32 cellular contexts compared by ENCODE assay signal in genomic region chr2:152472524-152472923, GRCh38.
DNase-seq lines count a peak whose midpoint lies in the region; ATAC-seq, FAIRE-seq and TF ChIP-seq lines count a peak whose summit lies in the region.
"Had no signal": no experiment of that assay in that cellular context is flagged by ENCODE, and none has a peak within 500 bp of the region (broad histone marks: within the 10 kb centered on the region; RNA-seq: fewer than 3 reads in every experiment).

No MANE protein-coding gene starts in this region.

- H2AFZ ChIP-seq in HepG2 (ENCODE audit: low read length) = no peak overlapping the region

- H3K27me3 ChIP-seq in HepG2 (ENCODE audit: control insufficient read depth in 1 of 2, insufficient read depth in 2 of 2, low read length in 2 of 2) (no peaks in the 10 kb centered on the region), suprapubic skin (no peaks in the 10 kb centered on the region)
- no peaks in the 10 kb centered on the region for H3K27me3 ChIP-seq in CD8-positive, alpha-beta memory T cell (ENCODE audit: insufficient read depth, low read length, poor library complexity, severe bottlenecking)
- H3K27me3 ChIP-seq: breast epithelium, right lobe of liver, upper lobe of left lung had no signal

- H3K27ac Mint-ChIP-seq in activated T-helper 17 cell treated with anti-CD3 and anti-CD28 coated beads, Interleukin-2, amount 50 U/mL, for 72 hours = no peak overlapping the region
- H3K27ac Mint-ChIP-seq in CD8-positive, alpha-beta memory T cell = no peak overlapping the region
- H3K27ac Mint-ChIP-seq: activated CD4-positive, alpha-beta memory T cell treated with anti-CD3 and anti-CD28 coated beads, Interleukin-2, amount 10 ng/mL, durations not matched to agents 7 days and 5 days; activated T-helper 1 cell treated with anti-CD3 and anti-CD28 coated beads, Interleukin-12 subunit alpha, Interleukin-12 subunit beta, Interleukin-2, Interleukin-4 antibody, amounts not matched to agents 30 ng/mL and 10 ng/mL and 1 ng/mL, durations not matched to agents 14 hours and 24 hours and 36 hours; effector memory CD8-positive, alpha-beta T cell; mesothelial cell of epicardium; naive B cell; progenitor cell of endocrine pancreas; T-helper 17 cell had no signal

- H3K36me3 Mint-ChIP-seq in activated T-helper 17 cell treated with anti-CD3 and anti-CD28 coated beads, Interleukin-2, amount 50 U/mL, for 72 hours (ENCODE audit: low read depth) = no peaks in the 10 kb centered on the region
- no peaks in the 10 kb centered on the region for H3K36me3 Mint-ChIP-seq in CD8-positive, alpha-beta memory T cell
- H3K36me3 Mint-ChIP-seq: mesothelial cell of epicardium, naive B cell had no signal

- TF ChIP-seq RAD21 in HepG2 (CRISPR knock-in tag; IDR thresholded peaks at IDR 0.05) = no peak

- peak; percentile 63 for FAIRE-seq in HepG2 (lab: Jason Lieb, UNC)
- FAIRE-seq: colon, G401.6, islet of Langerhans had no signal

- H3K36me3 ChIP-seq in HEK293 (ENCODE audit: control insufficient read depth in 2 of 2, insufficient read depth in 1 of 2, low read length in 2 of 2) (no peaks in the 10 kb centered on the region), HepG2 (replicated peaks in 1 of 2; ENCODE audit: control insufficient read depth in 1 of 2, insufficient read depth in 2 of 2, low read length in 2 of 2) (no peaks in the 10 kb centered on the region), suprapubic skin (no peaks in the 10 kb centered on the region)
- H3K36me3 ChIP-seq in CD8-positive, alpha-beta memory T cell (ENCODE audit: insufficient read depth, low read length) = no peaks in the 10 kb centered on the region
- H3K36me3 ChIP-seq: breast epithelium, right lobe of liver, upper lobe of left lung had no signal

- DNase-seq in HepG2 (ENCODE audit: low spot score) (peak; percentile 82), suprapubic skin (ENCODE audit: low spot score in 2 of 2) (no peak), T-helper 2 cell (no peak), NAMALWA (ENCODE audit: low spot score) (no peak)
- no peak for DNase-seq in CD8-positive, alpha-beta memory T cell
- DNase-seq: activated CD4-positive, alpha-beta memory T cell treated with anti-CD3 and anti-CD28 coated beads, Interleukin-2, amount 10 ng/mL, durations not matched to agents 7 days and 5 days; activated CD8-positive, alpha-beta memory T cell treated with anti-CD3 and anti-CD28 coated beads, Interleukin-2, amount 50 U/mL, for 4 hours; activated naive CD4-positive, alpha-beta T cell treated with anti-CD3 and anti-CD28 coated beads, Interleukin-2, amount 50 U/mL, for 16 hours; amniotic stem cell; C1 segment of cervical spinal cord; COR-L47; effector memory CD8-positive, alpha-beta T cell; glutamatergic neuron; KG1; left ventricle myocardium superior; naive B cell; NCI-H187 treated with DMSO at 0.1 percent for 48 hours; NK-92 treated with Interleukin-12 subunit alpha and Interleukin-12 subunit beta, amount 100 ng/mL, for 24 hours; right lobe of liver; stimulated activated CD4-positive, alpha-beta T cell treated with anti-CD3 and anti-CD28 coated beads, Interleukin-2, amount 100 ng/mL, for 48 hours; T-helper 17 cell; upper lobe of left lung had no signal

- in situ Hi-C loops in HepG2 (cut with HindIII; ENCODE audit: extremely low pct_ligation_motif_present, low pct_unique_long_range_greater_than_20kb) = no loop called here

- WGBS in HepG2 (ENCODE audit: low lambda C conversion rate) = 48% methylated on average over 1 of the region's 1 CpG
- 82% methylated on average over 1 of the region's 1 CpG for WGBS in suprapubic skin

- H3K4me3 ChIP-seq in HEK293 (ENCODE audit: low read depth, low read length) (no peak overlapping the region), HepG2 (replicated peaks in 1 of 3; ENCODE audit: insufficient read depth in 1 of 3, low read depth in 2 of 3, low read length in 3 of 3) (no peak overlapping the region; a peak in 1 of 6 replicates), suprapubic skin (no peak overlapping the region)
- no peak overlapping the region for H3K4me3 ChIP-seq in CD8-positive, alpha-beta memory T cell (ENCODE audit: low read length)
- H3K4me3 ChIP-seq: breast epithelium, right lobe of liver, upper lobe of left lung had no signal

- H3K4me3 Mint-ChIP-seq in activated T-helper 17 cell treated with anti-CD3 and anti-CD28 coated beads, Interleukin-2, amount 50 U/mL, for 72 hours = no peak overlapping the region
- no peak overlapping the region for H3K4me3 Mint-ChIP-seq in CD8-positive, alpha-beta memory T cell
- H3K4me3 Mint-ChIP-seq: activated CD4-positive, alpha-beta memory T cell treated with anti-CD3 and anti-CD28 coated beads, Interleukin-2, amount 10 ng/mL, durations not matched to agents 7 days and 5 days; activated T-helper 1 cell treated with anti-CD3 and anti-CD28 coated beads, Interleukin-12 subunit alpha, Interleukin-12 subunit beta, Interleukin-2, Interleukin-4 antibody, amounts not matched to agents 30 ng/mL and 10 ng/mL and 1 ng/mL, durations not matched to agents 14 hours and 24 hours and 36 hours; effector memory CD8-positive, alpha-beta T cell; mesothelial cell of epicardium; naive B cell; T-helper 17 cell had no signal

- POLR2A ChIA-PET in HEK293 (lab: Yijun Ruan, JAX) (no interaction called here), HepG2 (lab: Yijun Ruan, JAX) (interaction anchor here (1.1 to 2.7 kb wide), 3 partner anchors 9 to 27 kb away, joined by 3 to 15 read pairs (median 4); no protein-coding TSS in a partner anchor)
- POLR2A ChIA-PET in CD8-positive, alpha-beta memory T cell (lab: Charles Lee) = no interaction called here

- peaks cover 20% of the 10 kb centered on the region for H3K4me1 ChIP-seq in HEK293 (ENCODE audit: control insufficient read depth, insufficient read depth, low read length)
- peaks cover 95% of the 10 kb centered on the region for H3K4me1 ChIP-seq in HepG2 (ENCODE audit: insufficient read depth, low read length)
- peaks cover 43% of the 10 kb centered on the region for H3K4me1 ChIP-seq in suprapubic skin
- no peaks in the 10 kb centered on the region for H3K4me1 ChIP-seq in CD8-positive, alpha-beta memory T cell (ENCODE audit: insufficient read depth, low read length)

- BruUV-seq in HepG2 (replicated peaks; lab: Mats Ljungman, UMichigan) = no TSS peak

- H4K20me1 ChIP-seq in HepG2 (ENCODE audit: insufficient read depth, low read length) = 0 out of 2 replicates have a peak, but pooled peaks cover 4% of the 10 kb centered on the region

- H3K79me2 ChIP-seq in HepG2 (ENCODE audit: insufficient read depth, low read length) = peaks cover 99% of the 10 kb centered on the region

- peak overlapping the region; percentile 61 for H3K4me2 ChIP-seq in HepG2 (ENCODE audit: low read depth, low read length)

- TF ChIP-seq CTCF in HEK293 (tag by site-specific recombination; IDR thresholded peaks at IDR 0.05) (no peak), VCaP (conservative IDR thresholded peaks at IDR 0.05) (no peak), HepG2 (CRISPR knock-in tag; IDR thresholded peaks at IDR 0.05) (no peak), suprapubic skin (IDR thresholded peaks at IDR 0.05) (no peak)

- H3K9me3 ChIP-seq in HEK293 (ENCODE audit: control insufficient read depth, insufficient read depth, low read depth, low read length) (no peaks in the 10 kb centered on the region), HepG2 (ENCODE audit: low read length) (no peaks in the 10 kb centered on the region), suprapubic skin (no peaks in the 10 kb centered on the region)
- H3K9me3 ChIP-seq in CD8-positive, alpha-beta memory T cell (ENCODE audit: low read length) = no peaks in the 10 kb centered on the region
- H3K9me3 ChIP-seq: breast epithelium, right lobe of liver, upper lobe of left lung had no signal

- 0 out of 2 replicates have a peak overlapping the region, but pooled peaks have one; percentile 50 for H3K9ac ChIP-seq in HepG2 (ENCODE audit: insufficient read depth, low read depth, low read length)

- TF ChIP-seq POLR2A in HepG2 (IDR thresholded peaks at IDR 0.05; ENCODE audit: insufficient read depth in 1 of 2, low read depth in 2 of 2, low read length in 2 of 2) (no peak), suprapubic skin (IDR thresholded peaks at IDR 0.05) (no peak)

- H3K9me3 Mint-ChIP-seq in activated T-helper 17 cell treated with anti-CD3 and anti-CD28 coated beads, Interleukin-2, amount 50 U/mL, for 72 hours = no peaks in the 10 kb centered on the region
- no peaks in the 10 kb centered on the region for H3K9me3 Mint-ChIP-seq in CD8-positive, alpha-beta memory T cell
- H3K9me3 Mint-ChIP-seq: activated CD4-positive, alpha-beta memory T cell treated with anti-CD3 and anti-CD28 coated beads, Interleukin-2, amount 10 ng/mL, durations not matched to agents 7 days and 5 days; activated T-helper 1 cell treated with anti-CD3 and anti-CD28 coated beads, Interleukin-12 subunit alpha, Interleukin-12 subunit beta, Interleukin-2, Interleukin-4 antibody, amounts not matched to agents 30 ng/mL and 10 ng/mL and 1 ng/mL, durations not matched to agents 14 hours and 24 hours and 36 hours; effector memory CD8-positive, alpha-beta T cell; mesothelial cell of epicardium; naive B cell had no signal

- TF ChIP-seq EP300 in HepG2 (IDR thresholded peaks at IDR 0.05; ENCODE audit: low read depth in 2 of 2, low read length in 2 of 2) (peak in 1 of 2 experiments; percentile 70; a peak in 2 of 4 replicates), HepG2 (CRISPR knock-in tag; IDR thresholded peaks at IDR 0.05; ENCODE audit: borderline replicate concordance) (no peak), suprapubic skin (IDR thresholded peaks at IDR 0.05) (no peak)

- ATAC-seq in HepG2 = peak; percentile 72
- no peak for ATAC-seq in activated T-helper 17 cell treated with anti-CD3 and anti-CD28 coated beads, Interleukin-2, amount 50 U/mL, for 72 hours (replicated peaks)
- ATAC-seq: effector memory CD8-positive, alpha-beta T cell; T-helper 17 cell had no signal

- H3K27me3 Mint-ChIP-seq in activated T-helper 17 cell treated with anti-CD3 and anti-CD28 coated beads, Interleukin-2, amount 50 U/mL, for 72 hours = peaks cover 11% of the 10 kb centered on the region
- peaks cover 0 to 9% of the 10 kb centered on the region in 2 donors for H3K27me3 Mint-ChIP-seq in CD8-positive, alpha-beta memory T cell
- H3K27me3 Mint-ChIP-seq: naive B cell, progenitor cell of endocrine pancreas had no signal

- CTCF ChIA-PET in HEK293 (lab: Yijun Ruan, JAX) = interaction anchor here (0.8 to 1.1 kb wide), 2 partner anchors 14 to 17 kb away, joined by 3 to 4 read pairs; no protein-coding TSS in a partner anchor
- CTCF ChIA-PET in HepG2 (lab: Yijun Ruan, JAX; ENCODE audit: low intra/inter-chr PET ratio, low total read pairs) = no interaction called here
- CTCF ChIA-PET in CD8-positive, alpha-beta memory T cell (lab: Charles Lee) = no interaction called here

- no peaks in the 10 kb centered on the region for H3K4me1 Mint-ChIP-seq in activated T-helper 17 cell treated with anti-CD3 and anti-CD28 coated beads, Interleukin-2, amount 50 U/mL, for 72 hours
- peaks cover 4 to 7% (median 6%) of the 10 kb centered on the region in 3 donors for H3K4me1 Mint-ChIP-seq in CD8-positive, alpha-beta memory T cell

- intact Hi-C loops in HepG2 (cut with micrococcal nuclease; ENCODE audit: unreplicated experiment) = loop anchor here (1.0 to 5.0 kb wide), 4 partner anchors 8 to 295 kb away; partner anchors contain the start of genes FMNL2 and STAM2

- H3K27ac ChIP-seq in HEK293 (ENCODE audit: extremely low read depth, low read depth, low read length) (no peak overlapping the region), VCaP (peak overlapping the region; percentile 25; the same call in 1 of the 2 replicates), HepG2 (ENCODE audit: extremely low read length, insufficient read depth, low read length) (peak overlapping the region; percentile 57), suprapubic skin (peak overlapping the region; percentile 6)
- H3K27ac ChIP-seq in CD8-positive, alpha-beta memory T cell (ENCODE audit: low read depth, low read length) = no peak overlapping the region
- H3K27ac ChIP-seq: right lobe of liver had no signal

Comparison
In these comparisons a context has a peak if more than half of its experiments do, and no peak if none do; other contexts are left out.
1. H3K27ac ChIP-seq: peak in VCaP (single experiment), HepG2 (single experiment) and suprapubic skin (single experiment); none in HEK293 (single experiment) and CD8-positive, alpha-beta memory T cell (single experiment).
2. Of the 63 proteins assayed by ChIP-seq in both HepG2 and HEK293: peak only in HepG2: ATF2 and ZBTB26; only in HEK293: none; in both: none; in neither: 61.